In genomic region chr7:143437568-143437967, GRCh38 we compare ENCODE assay signal across 15 cellular contexts. TPM values are rescaled to one million over a fixed set of nuclear protein-coding genes. Genes with fewer than 3 reads are reported as not detected.
A peak's percentile ranks its signal among the peaks of the same experiment; 100 is the strongest.
DNase-seq lines count a peak whose midpoint lies in the region; ATAC-seq and TF ChIP-seq lines count a peak whose summit lies in the region.
"Had no signal": no experiment of that assay in that cellular context is flagged by ENCODE, and none has a peak within 500 bp of the region (broad histone marks: within the 10 kb centered on the region; RNA-seq: fewer than 3 reads in every experiment).

No MANE protein-coding gene starts in this region.

- DNase-seq in activated naive CD4-positive, alpha-beta T cell treated with anti-CD3 and anti-CD28 coated beads, Interleukin-2, amount 50 U/mL, for 16 hours = no peak
- no peak for DNase-seq in activated CD8-positive, alpha-beta T cell treated with anti-CD3 and anti-CD28 coated beads, Interleukin-2, amount 10 ng/mL, durations not matched to agents 7 days and 5 days
- DNase-seq in NCI-H69 (lab: John Stamatoyannopoulos, UW) (no peak), gastrocnemius medialis (no peak), heart left ventricle (no peak)
- DNase-seq: ACHN, activated B cell treated with CpG ODN at 0.5 μM for 24 hours, activated gamma-delta T cell, natural killer cell, NCI-H226 had no signal

- no peak for TF ChIP-seq CTCF in gastrocnemius medialis (IDR thresholded peaks at IDR 0.05 in 4 of 5, conservative IDR thresholded peaks at IDR 0.05 in 1 of 5)
- TF ChIP-seq CTCF in heart left ventricle (IDR thresholded peaks at IDR 0.05) = no peak

- H3K4me3 ChIP-seq in gastrocnemius medialis (no peak overlapping the region), heart left ventricle (no peak overlapping the region)
- H3K4me3 ChIP-seq: thoracic aorta had no signal

- no peaks in the 10 kb centered on the region for H3K36me3 ChIP-seq in gastrocnemius medialis
- H3K36me3 ChIP-seq in heart left ventricle = no peaks in the 10 kb centered on the region
- H3K36me3 ChIP-seq: thoracic aorta had no signal

- H3K36me3 Mint-ChIP-seq in activated naive CD4-positive, alpha-beta T cell treated with anti-CD3 and anti-CD28 coated beads, Interleukin-2, amount 50 U/mL, for 24 hours = peaks cover 17% of the 10 kb centered on the region
- H3K36me3 Mint-ChIP-seq in activated CD8-positive, alpha-beta T cell treated with anti-CD3 and anti-CD28 coated beads, Interleukin-2, amount 10 ng/mL, durations not matched to agents 7 days and 5 days (ENCODE audit: low read depth) = no peaks in the 10 kb centered on the region
- H3K36me3 Mint-ChIP-seq: natural killer cell had no signal

- H3K27me3 ChIP-seq in gastrocnemius medialis (no peaks in the 10 kb centered on the region), heart left ventricle (no peaks in the 10 kb centered on the region)

- WGBS in heart left ventricle, 4 donors = 59 to 77% (median 65%) methylated on average over 4 of the region's 4 CpGs

- no peaks in the 10 kb centered on the region for H3K27me3 Mint-ChIP-seq in activated naive CD4-positive, alpha-beta T cell treated with anti-CD3 and anti-CD28 coated beads, Interleukin-2, amount 50 U/mL, for 24 hours
- peaks cover 2% of the 10 kb centered on the region for H3K27me3 Mint-ChIP-seq in activated CD8-positive, alpha-beta T cell treated with anti-CD3 and anti-CD28 coated beads, Interleukin-2, amount 10 ng/mL, durations not matched to agents 7 days and 5 days (ENCODE audit: low read depth)

- H3K27ac ChIP-seq in gastrocnemius medialis (no peak overlapping the region), heart left ventricle (no peak overlapping the region)
- H3K27ac ChIP-seq: thoracic aorta had no signal

- H3K27ac Mint-ChIP-seq in activated naive CD4-positive, alpha-beta T cell treated with anti-CD3 and anti-CD28 coated beads, Interleukin-2, amount 50 U/mL, for 24 hours = peak overlapping the region; percentile 19
- H3K27ac Mint-ChIP-seq in activated CD8-positive, alpha-beta T cell treated with anti-CD3 and anti-CD28 coated beads, Interleukin-2, amount 10 ng/mL, durations not matched to agents 7 days and 5 days = peak overlapping the region; percentile 58
- H3K27ac Mint-ChIP-seq: activated B cell treated with CpG ODN at 0.5 μM for 24 hours, natural killer cell had no signal

- H3K9me3 ChIP-seq in gastrocnemius medialis (no peaks in the 10 kb centered on the region), heart left ventricle (no peaks in the 10 kb centered on the region)
- H3K9me3 ChIP-seq: thoracic aorta had no signal

- TF ChIP-seq POLR2A in gastrocnemius medialis (IDR thresholded peaks at IDR 0.05) = no peak
- no peak for TF ChIP-seq POLR2A in heart left ventricle (IDR thresholded peaks at IDR 0.05)

- no peak overlapping the region for H3K4me3 Mint-ChIP-seq in activated naive CD4-positive, alpha-beta T cell treated with anti-CD3 and anti-CD28 coated beads, Interleukin-2, amount 50 U/mL, for 24 hours
- no peak overlapping the region for H3K4me3 Mint-ChIP-seq in activated CD8-positive, alpha-beta T cell treated with anti-CD3 and anti-CD28 coated beads, Interleukin-2, amount 10 ng/mL, durations not matched to agents 7 days and 5 days
- H3K4me3 Mint-ChIP-seq: activated B cell treated with CpG ODN at 0.5 μM for 24 hours, natural killer cell had no signal

- intact Hi-C loops in gastrocnemius medialis (cut with DNase I; ENCODE audit: low total_unique reads) (no loop called here), heart left ventricle (cut with DNase I) (no loop called here)

- H3K9me3 Mint-ChIP-seq in activated naive CD4-positive, alpha-beta T cell treated with anti-CD3 and anti-CD28 coated beads, Interleukin-2, amount 50 U/mL, for 24 hours = no peaks in the 10 kb centered on the region
- no peaks in the 10 kb centered on the region for H3K9me3 Mint-ChIP-seq in activated CD8-positive, alpha-beta T cell treated with anti-CD3 and anti-CD28 coated beads, Interleukin-2, amount 10 ng/mL, durations not matched to agents 7 days and 5 days (ENCODE audit: insufficient read depth)
- H3K9me3 Mint-ChIP-seq: activated B cell treated with CpG ODN at 0.5 μM for 24 hours, natural killer cell had no signal

- in situ Hi-C loops in gastrocnemius medialis (cut with MboI; ENCODE audit: low sequenced_read_pairs in 4 of 4) = loop anchor here in 1 of 4 donors (25.0 kb wide), 1 partner anchor 425 kb away; no protein-coding TSS in a partner anchor

- CTCF ChIA-PET in activated CD8-positive, alpha-beta T cell treated with anti-CD3 and anti-CD28 coated beads, Interleukin-2, amount 10 ng/mL, durations not matched to agents 7 days and 5 days (lab: Charles Lee) = interaction anchor here (0.9 to 1.0 kb wide), 2 partner anchors 20 to 29 kb away, joined by 3 to 4 read pairs; partner anchors contain the start of gene EPHA1

- H3K4me1 ChIP-seq in gastrocnemius medialis (no peaks in the 10 kb centered on the region), heart left ventricle (no peaks in the 10 kb centered on the region)

- H3K4me1 Mint-ChIP-seq in activated naive CD4-positive, alpha-beta T cell treated with anti-CD3 and anti-CD28 coated beads, Interleukin-2, amount 50 U/mL, for 24 hours = peaks cover 31% of the 10 kb centered on the region
- peaks cover 11% of the 10 kb centered on the region for H3K4me1 Mint-ChIP-seq in activated CD8-positive, alpha-beta T cell treated with anti-CD3 and anti-CD28 coated beads, Interleukin-2, amount 10 ng/mL, durations not matched to agents 7 days and 5 days (ENCODE audit: low read depth)

- ATAC-seq in HG03354 (IDR thresholded peaks at IDR 0.05; ENCODE audit: poor library complexity, severe bottlenecking, unreplicated experiment) (peak; percentile 45), gastrocnemius medialis (no peak), heart left ventricle (no peak), HG03039 (IDR thresholded peaks at IDR 0.05; ENCODE audit: unreplicated experiment) (no peak)
- ATAC-seq in activated CD8-positive, alpha-beta T cell treated with anti-CD3 and anti-CD28 coated beads, Interleukin-2, amount 10 ng/mL, durations not matched to agents 7 days and 5 days = peak; percentile 27
- ATAC-seq: natural killer cell, sciatic nerve had no signal

- POLR2A ChIA-PET in activated CD8-positive, alpha-beta T cell treated with anti-CD3 and anti-CD28 coated beads, Interleukin-2, amount 10 ng/mL, durations not matched to agents 7 days and 5 days (lab: Charles Lee) = no interaction called here

RNA-seq across cellular contexts. Expression of gene TAS2R60, which starts 5.7 kb away (rescaled TPM):
- total RNA-seq in activated CD8-positive, alpha-beta T cell treated with anti-CD3 and anti-CD28 coated beads, Interleukin-2, amount 10 ng/mL, durations not matched to agents 7 days and 5 days = under 1 TPM; 0.26 to 0.29 TPM
- total RNA-seq in gastrocnemius medialis (not detected), heart left ventricle (not detected)
- not detected for polyA plus RNA-seq in heart left ventricle
- total RNA-seq: activated B cell treated with CpG ODN at 0.5 μM for 24 hours had no signal

RNA-seq across cellular contexts. Expression of gene EPHA1, which starts 28.9 kb away (rescaled TPM):
- 10 to 100 TPM; 12.4 to 15.7 TPM for total RNA-seq in activated CD8-positive, alpha-beta T cell treated with anti-CD3 and anti-CD28 coated beads, Interleukin-2, amount 10 ng/mL, durations not matched to agents 7 days and 5 days
- total RNA-seq in gastrocnemius medialis = not detected
- total RNA-seq in heart left ventricle = under 1 TPM in 3 of 9 donors, not detected in 6; 0.06 to 0.51 (median 0.48) TPM
- polyA plus RNA-seq in heart left ventricle = under 1 TPM in 1 of 2 donors, not detected in 1; 0.04 TPM
- total RNA-seq: activated B cell treated with CpG ODN at 0.5 μM for 24 hours had no signal

RNA-seq across cellular contexts. Expression of gene TAS2R41, which starts 40.1 kb away (rescaled TPM):
- not detected for total RNA-seq in activated CD8-positive, alpha-beta T cell treated with anti-CD3 and anti-CD28 coated beads, Interleukin-2, amount 10 ng/mL, durations not matched to agents 7 days and 5 days
- total RNA-seq in gastrocnemius medialis = not detected
- total RNA-seq in heart left ventricle = not detected
- polyA plus RNA-seq in heart left ventricle = not detected
- total RNA-seq: activated B cell treated with CpG ODN at 0.5 μM for 24 hours, natural killer cell, sciatic nerve had no signal

RNA-seq across cellular contexts. Expression of gene ZYX, which starts 56.4 kb away (rescaled TPM):
- 100 to 1,000 TPM; 179 to 192 TPM for total RNA-seq in activated CD8-positive, alpha-beta T cell treated with anti-CD3 and anti-CD28 coated beads, Interleukin-2, amount 10 ng/mL, durations not matched to agents 7 days and 5 days
- total RNA-seq in gastrocnemius medialis (10 to 100 TPM; 27.1 to 81.8 (median 43.2) TPM), heart left ventricle (100 to 1,000 TPM in 4 of 9 donors, 10 to 100 TPM in 5; 59.6 to 217 (median 79.4) TPM)
- 100 to 1,000 TPM in 1 of 2 donors, 10 to 100 TPM in 1; 55.9 to 156 TPM for polyA plus RNA-seq in heart left ventricle

Comparison
In these comparisons a context has a peak if more than half of its experiments do, and no peak if none do; other contexts are left out.
1. ATAC-seq: peak in HG03354 (single experiment) and activated CD8-positive, alpha-beta T cell treated with anti-CD3 and anti-CD28 coated beads, Interleukin-2, amount 10 ng/mL, durations not matched to agents 7 days and 5 days (single experiment); none in gastrocnemius medialis (0 of 2), heart left ventricle (0 of 4) and HG03039 (single experiment).
2. RNA of gene EPHA1, which starts 28.9 kb away (total RNA-seq): 12.4 to 15.7 TPM in activated CD8-positive, alpha-beta T cell treated with anti-CD3 and anti-CD28 coated beads, Interleukin-2, amount 10 ng/mL, durations not matched to agents 7 days and 5 days; not detected in gastrocnemius medialis and 0.06 to 0.51 TPM in heart left ventricle; every median in the first group is over 4 times any median in the second.